Comparison of ENCODE assay signal across 1 cellular context in genomic region chr3:15427182-15427880, GRCh38.
TF ChIP-seq lines count a peak whose summit lies in the region.

EAF1 (plus strand) TSS chr3:15427598; CDS start chr3:15427780, 182 bp downstream.
METTL6 (minus strand) TSS chr3:15427544; CDS start chr3:15426511, 1,033 bp downstream.

TF ChIP-seq in HepG2, 621 proteins besides CTCF, POLR2A, EP300 and RAD21 (continues in another document):
- TF ChIP-seq NCOR1 (IDR thresholded peaks at IDR 0.05; ENCODE audit: borderline replicate concordance, low read length) (no peak), PAX8 (CRISPR knock-in tag; IDR thresholded peaks at IDR 0.05; ENCODE audit: borderline replicate concordance) (no peak), HNF4G (IDR thresholded peaks at IDR 0.05; ENCODE audit: borderline replicate concordance, low read depth, low read length) (no peak; the same call in 1 of the 2 replicates), HNF4G (CRISPR knock-in tag; IDR thresholded peaks at IDR 0.05; ENCODE audit: borderline replicate concordance, low read depth) (no peak), ZNF775 (CRISPR knock-in tag; IDR thresholded peaks at IDR 0.05; ENCODE audit: borderline replicate concordance) (peak; percentile 61; the same call in 1 of the 2 replicates), GATAD1 (CRISPR knock-in tag; IDR thresholded peaks at IDR 0.05) (peak; percentile 94), ZNF225 (CRISPR knock-in tag; IDR thresholded peaks at IDR 0.05) (no peak), ZNF567 (CRISPR knock-in tag; IDR thresholded peaks at IDR 0.05; ENCODE audit: borderline replicate concordance) (no peak), IRX3 (CRISPR knock-in tag; IDR thresholded peaks at IDR 0.05; ENCODE audit: borderline replicate concordance, low read depth) (0 out of 2 replicates have a peak, but pooled peaks have one; percentile 67), ZNF784 (CRISPR knock-in tag; IDR thresholded peaks at IDR 0.05; ENCODE audit: borderline replicate concordance) (peak; percentile 28; the same call in 1 of the 2 replicates), TMF1 (CRISPR knock-in tag; IDR thresholded peaks at IDR 0.05; ENCODE audit: low read depth) (peak; percentile 56; the same call in 1 of the 2 replicates), MAX (IDR thresholded peaks at IDR 0.05) (peak; percentile 73), ZNF451 (CRISPR knock-in tag; IDR thresholded peaks at IDR 0.05) (0 out of 2 replicates have a peak, but pooled peaks have one; percentile 36), ZNF274 (CRISPR knock-in tag; IDR thresholded peaks at IDR 0.05) (peak; percentile 29; the same call in 1 of the 2 replicates), BCL6 (CRISPR knock-in tag; IDR thresholded peaks at IDR 0.05) (peak; percentile 19; the same call in 1 of the 2 replicates), ZBTB20 (CRISPR knock-in tag; IDR thresholded peaks at IDR 0.05; ENCODE audit: borderline replicate concordance, low read depth) (no peak), CBX2 (IDR thresholded peaks at IDR 0.05; ENCODE audit: low read depth, low read length) (no peak), CBX2 (CRISPR knock-in tag; IDR thresholded peaks at IDR 0.05; ENCODE audit: low read depth) (no peak), ZNF343 (CRISPR knock-in tag; IDR thresholded peaks at IDR 0.05) (no peak), HMGXB3 (CRISPR knock-in tag; IDR thresholded peaks at IDR 0.05; ENCODE audit: borderline replicate concordance) (0 out of 2 replicates have a peak, but pooled peaks have one; percentile 23), MTERF4 (CRISPR knock-in tag; IDR thresholded peaks at IDR 0.05) (peak; percentile 59; the same call in 1 of the 2 replicates), KAT7 (CRISPR knock-in tag; IDR thresholded peaks at IDR 0.05; ENCODE audit: borderline replicate concordance) (peak; percentile 77; the same call in 1 of the 2 replicates), ZBED4 (CRISPR knock-in tag; IDR thresholded peaks at IDR 0.05; ENCODE audit: borderline replicate concordance) (no peak), RFXANK (CRISPR knock-in tag; IDR thresholded peaks at IDR 0.05) (no peak), XRCC5 (optimal IDR thresholded peaks at IDR 0.05; ENCODE audit: low read length) (no peak), RBM22 (optimal IDR thresholded peaks at IDR 0.05; ENCODE audit: low read length) (no peak), PCBP1 (IDR thresholded peaks at IDR 0.05; ENCODE audit: borderline replicate concordance, low read depth, low read length) (no peak), RELA (CRISPR knock-in tag; IDR thresholded peaks at IDR 0.05) (no peak), NFIC (IDR thresholded peaks at IDR 0.05; ENCODE audit: low read length) (no peak), MED13 (CRISPR knock-in tag; IDR thresholded peaks at IDR 0.05) (peak; percentile 36; the same call in 1 of the 2 replicates), E2F1 (CRISPR knock-in tag; IDR thresholded peaks at IDR 0.05) (no peak), ZNF724P (CRISPR knock-in tag; IDR thresholded peaks at IDR 0.05; ENCODE audit: borderline replicate concordance) (no peak), MYNN (CRISPR knock-in tag; IDR thresholded peaks at IDR 0.05; ENCODE audit: low read depth) (0 out of 2 replicates have a peak, but pooled peaks have one; percentile 27), CREB3 (CRISPR knock-in tag; IDR thresholded peaks at IDR 0.05) (no peak), ZFX (CRISPR knock-in tag; IDR thresholded peaks at IDR 0.05; ENCODE audit: low read depth) (peak; percentile 46), RXRA (CRISPR knock-in tag; IDR thresholded peaks at IDR 0.05) (peak; percentile 43; the same call in 1 of the 2 replicates), NFATC3 (CRISPR knock-in tag; IDR thresholded peaks at IDR 0.05) (0 out of 2 replicates have a peak, but pooled peaks have one; percentile 71), PBX3 (CRISPR knock-in tag; IDR thresholded peaks at IDR 0.05; ENCODE audit: borderline replicate concordance) (0 out of 2 replicates have a peak, but pooled peaks have one; percentile 20), KDM5A (IDR thresholded peaks at IDR 0.05; ENCODE audit: borderline replicate concordance, low read length) (peak; percentile 94), POLR2AphosphoS2 (IDR thresholded peaks at IDR 0.05; ENCODE audit: low read depth, low read length) (no peak), ZNF570 (CRISPR knock-in tag; IDR thresholded peaks at IDR 0.05; ENCODE audit: borderline replicate concordance) (no peak), ZNF547 (CRISPR knock-in tag; IDR thresholded peaks at IDR 0.05) (peak; percentile 44; the same call in 1 of the 2 replicates), CREM (IDR thresholded peaks at IDR 0.05) (0 out of 2 replicates have a peak, but pooled peaks have one; percentile 58), CREM (CRISPR knock-in tag; IDR thresholded peaks at IDR 0.05) (no peak), ZNF883 (CRISPR knock-in tag; IDR thresholded peaks at IDR 0.05; ENCODE audit: not compliant biosample characterization) (no peak), RBAK (CRISPR knock-in tag; IDR thresholded peaks at IDR 0.05) (no peak), ZNF749 (CRISPR knock-in tag; IDR thresholded peaks at IDR 0.05; ENCODE audit: borderline replicate concordance) (peak; percentile 54; the same call in 1 of the 2 replicates), SP2 (CRISPR knock-in tag; IDR thresholded peaks at IDR 0.05) (0 out of 2 replicates have a peak, but pooled peaks have one; percentile 47), SMAD3 (CRISPR knock-in tag; IDR thresholded peaks at IDR 0.05) (0 out of 2 replicates have a peak, but pooled peaks have one; percentile 15), KDM5B (CRISPR knock-in tag; IDR thresholded peaks at IDR 0.05; ENCODE audit: borderline replicate concordance) (peak; percentile 19; the same call in 1 of the 2 replicates), PHF5A (CRISPR knock-in tag; IDR thresholded peaks at IDR 0.05; ENCODE audit: low read depth, unreplicated experiment) (no peak), ETV5 (CRISPR knock-in tag; IDR thresholded peaks at IDR 0.05; ENCODE audit: borderline replicate concordance) (peak; percentile 70), AHR (CRISPR knock-in tag; IDR thresholded peaks at IDR 0.05) (peak; percentile 23; the same call in 1 of the 2 replicates), DMAP1 (CRISPR knock-in tag; IDR thresholded peaks at IDR 0.05) (peak; percentile 59; the same call in 1 of the 2 replicates), ZNF605 (CRISPR knock-in tag; IDR thresholded peaks at IDR 0.05) (peak; percentile 65; the same call in 1 of the 2 replicates), ZNF773 (CRISPR knock-in tag; IDR thresholded peaks at IDR 0.05; ENCODE audit: borderline replicate concordance) (no peak; the same call in 1 of the 2 replicates), SIX4 (CRISPR knock-in tag; IDR thresholded peaks at IDR 0.05) (0 out of 2 replicates have a peak, but pooled peaks have one; percentile 9), ZNF792 (CRISPR knock-in tag; IDR thresholded peaks at IDR 0.05) (no peak; the same call in 1 of the 2 replicates), HOXA5 (CRISPR knock-in tag; IDR thresholded peaks at IDR 0.05) (0 out of 2 replicates have a peak, but pooled peaks have one; percentile 61), MTA3 (CRISPR knock-in tag; IDR thresholded peaks at IDR 0.05) (no peak), SETDB1 (CRISPR knock-in tag; IDR thresholded peaks at IDR 0.05; ENCODE audit: borderline replicate concordance) (no peak), KAT8 (CRISPR knock-in tag; IDR thresholded peaks at IDR 0.05) (peak; percentile 97), SAP130 (CRISPR knock-in tag; IDR thresholded peaks at IDR 0.05; ENCODE audit: low read depth) (peak; percentile 96)
